Comparison of ENCODE assay signal across 1 cellular context in genomic region chr22:41596776-41597634, GRCh38.
TF ChIP-seq lines count a peak whose summit lies in the region.

No MANE protein-coding gene starts in this region.

TF ChIP-seq in HepG2, 621 proteins besides CTCF, POLR2A, EP300 and RAD21 (continued from another document and continues in another):
- TF ChIP-seq BATF2 (CRISPR knock-in tag; IDR thresholded peaks at IDR 0.05) (no peak), ZNF674 (CRISPR knock-in tag; IDR thresholded peaks at IDR 0.05; ENCODE audit: low read depth) (no peak), RBM39 (IDR thresholded peaks at IDR 0.05; ENCODE audit: low read depth, low read length, poor library complexity, severe bottlenecking) (no peak), ZNF678 (CRISPR knock-in tag; IDR thresholded peaks at IDR 0.05) (no peak), STAT6 (CRISPR knock-in tag; IDR thresholded peaks at IDR 0.05; ENCODE audit: borderline replicate concordance) (no peak), CHD2 (IDR thresholded peaks at IDR 0.05; ENCODE audit: low read depth, low read length) (no peak), CENPX (CRISPR knock-in tag; IDR thresholded peaks at IDR 0.05) (no peak), NCOA5 (CRISPR knock-in tag; IDR thresholded peaks at IDR 0.05) (no peak), BRD4 (CRISPR knock-in tag; IDR thresholded peaks at IDR 0.05) (no peak), MBD4 (IDR thresholded peaks at IDR 0.05; ENCODE audit: borderline replicate concordance, low read length) (no peak), HNF1A (IDR thresholded peaks at IDR 0.05; ENCODE audit: low read depth) (no peak), HNF1A (CRISPR knock-in tag; IDR thresholded peaks at IDR 0.05; ENCODE audit: borderline replicate concordance) (no peak), HBP1 (CRISPR knock-in tag; IDR thresholded peaks at IDR 0.05; ENCODE audit: low read depth) (no peak), ZNF609 (CRISPR knock-in tag; IDR thresholded peaks at IDR 0.05; ENCODE audit: borderline replicate concordance) (no peak), UBTF (CRISPR knock-in tag; IDR thresholded peaks at IDR 0.05) (peak; percentile 29; the same call in 1 of the 2 replicates), ZNF275 (CRISPR knock-in tag; IDR thresholded peaks at IDR 0.05; ENCODE audit: borderline replicate concordance) (no peak), ZGPAT (CRISPR knock-in tag; IDR thresholded peaks at IDR 0.05) (0 out of 2 replicates have a peak, but pooled peaks have one; percentile 23), ZNF234 (CRISPR knock-in tag; conservative IDR thresholded peaks at IDR 0.05) (no peak), HOXA7 (CRISPR knock-in tag; IDR thresholded peaks at IDR 0.05) (no peak), PCBP2 (optimal IDR thresholded peaks at IDR 0.05; ENCODE audit: low read depth, low read length, poor library complexity, severe bottlenecking) (no peak), MBNL3 (CRISPR knock-in tag; conservative IDR thresholded peaks at IDR 0.05) (no peak), ZFX (CRISPR knock-in tag; IDR thresholded peaks at IDR 0.05; ENCODE audit: low read depth) (0 out of 2 replicates have a peak, but pooled peaks have one; percentile 23), FOXK1 (CRISPR knock-in tag; IDR thresholded peaks at IDR 0.05; ENCODE audit: borderline replicate concordance, low read depth) (no peak), REST (IDR thresholded peaks at IDR 0.05; ENCODE audit: borderline replicate concordance in 1 of 2, low read depth in 1 of 2, low read length in 2 of 2) (no peak), ZNF546 (CRISPR knock-in tag; conservative IDR thresholded peaks at IDR 0.05) (no peak)
